Comparison of ENCODE assay signal across 8 cellular contexts in genomic region chr2:28895189-28895893, GRCh38. TPM values are rescaled to one million over a fixed set of nuclear protein-coding genes. Genes with fewer than 3 reads are reported as not detected.
DNase-seq lines count a peak whose midpoint lies in the region; ATAC-seq and TF ChIP-seq lines count a peak whose summit lies in the region.

No MANE protein-coding gene starts in this region.

- POLR2A ChIA-PET in naive thymus-derived CD8-positive, alpha-beta T cell (lab: Charles Lee) = interaction anchor here (0.7 to 5.0 kb wide), 4 partner anchors 25 to 144 kb away, joined by 3 to 94 read pairs (median 4); partner anchors contain the start of genes PPP1CB and TRMT61B

- no peaks in the 10 kb centered on the region for H3K36me3 ChIP-seq in thoracic aorta

- peaks cover 4 to 5% of the 10 kb centered on the region in 2 donors for H3K36me3 Mint-ChIP-seq in activated T-cell treated with anti-CD3 and anti-CD28 coated beads, Interleukin-2, amount 50 U/mL, for 72 hours (ENCODE audit: insufficient read depth in 2 of 2)
- peaks cover 0 to 2% (median 0%) of the 10 kb centered on the region in 3 donors for H3K36me3 Mint-ChIP-seq in naive thymus-derived CD8-positive, alpha-beta T cell

- no peaks in the 10 kb centered on the region for H3K9me3 ChIP-seq in thoracic aorta

- DNase-seq in GM12865 (ENCODE audit: low read depth) = peak; percentile 74
- DNase-seq in NCI-H69 (lab: John Stamatoyannopoulos, UW) = peak; percentile 40
- DNase-seq in activated T-cell treated with anti-CD3 and anti-CD28 coated beads, Interleukin-2, amount 50 U/mL, for 72 hours = peak; percentile 43 to 48
- peak; percentile 53 for DNase-seq in fibroblast of mammary gland (ENCODE audit: low read depth)
- peak in 7 of 10 donors; percentile 1 to 62 (median 22) for DNase-seq in naive thymus-derived CD8-positive, alpha-beta T cell
- peak; percentile 5 for DNase-seq in thoracic aorta (ENCODE audit: low spot score)
- DNase-seq in T-helper 9 cell = no peak

- H3K4me1 Mint-ChIP-seq in activated T-cell treated with anti-CD3 and anti-CD28 coated beads, Interleukin-2, amount 50 U/mL, for 72 hours (ENCODE audit: low read depth) = peaks cover 50% of the 10 kb centered on the region
- H3K4me1 Mint-ChIP-seq in naive thymus-derived CD8-positive, alpha-beta T cell = peaks cover 20 to 52% (median 47%) of the 10 kb centered on the region in 4 donors

- peaks cover 12 to 32% of the 10 kb centered on the region in 2 donors for H3K4me1 ChIP-seq in thoracic aorta (ENCODE audit: control insufficient read depth in 1 of 2, low read depth in 2 of 2)

- TF ChIP-seq CTCF in GM12865 (IDR thresholded peaks at IDR 0.05; ENCODE audit: insufficient read depth, low read depth, low read length, missing control alignments) = no peak
- no peak for TF ChIP-seq CTCF in fibroblast of mammary gland (conservative IDR thresholded peaks at IDR 0.05; ENCODE audit: control insufficient read depth, insufficient read depth, low read depth, low read length)
- no peak for TF ChIP-seq CTCF in thoracic aorta (IDR thresholded peaks at IDR 0.05)

- H3K4me3 Mint-ChIP-seq in activated T-cell treated with anti-CD3 and anti-CD28 coated beads, Interleukin-2, amount 50 U/mL, for 72 hours = peak overlapping the region; percentile 99
- peak overlapping the region; percentile 91 to 99 (median 98) for H3K4me3 Mint-ChIP-seq in naive thymus-derived CD8-positive, alpha-beta T cell

- no peaks in the 10 kb centered on the region for H3K27me3 ChIP-seq in thoracic aorta (replicated peaks; ENCODE audit: insufficient read depth)

- H3K4me3 ChIP-seq in GM12865 (ENCODE audit: low read depth, low read length) (peak overlapping the region; percentile 84), fibroblast of mammary gland (ENCODE audit: control insufficient read depth, low read depth, low read length) (peak overlapping the region; percentile 91), thoracic aorta (peak overlapping the region; percentile 97)

- no peaks in the 10 kb centered on the region for H3K9me3 Mint-ChIP-seq in activated T-cell treated with anti-CD3 and anti-CD28 coated beads, Interleukin-2, amount 50 U/mL, for 72 hours
- H3K9me3 Mint-ChIP-seq in naive thymus-derived CD8-positive, alpha-beta T cell = no peaks in the 10 kb centered on the region

- ATAC-seq in HG02642 (IDR thresholded peaks at IDR 0.05; ENCODE audit: poor library complexity, unreplicated experiment) (peak; percentile 30), thoracic aorta (ENCODE audit: insufficient number of reproducible peaks, low FRiP score, low read depth) (peak; percentile 15)
- peak; percentile 36 to 47 for ATAC-seq in activated T-cell treated with anti-CD3 and anti-CD28 coated beads, Interleukin-2, amount 50 U/mL, for 72 hours (replicated peaks in 1 of 2)
- peak in 1 of 2 donors; percentile 9 for ATAC-seq in naive thymus-derived CD8-positive, alpha-beta T cell

- H3K27ac Mint-ChIP-seq in activated T-cell treated with anti-CD3 and anti-CD28 coated beads, Interleukin-2, amount 50 U/mL, for 72 hours = peak overlapping the region; percentile 99
- H3K27ac Mint-ChIP-seq in naive thymus-derived CD8-positive, alpha-beta T cell = peak overlapping the region; percentile 88 to 97 (median 93)

- H3K27ac ChIP-seq in thoracic aorta = peak overlapping the region; percentile 55 to 81

- H3K27me3 Mint-ChIP-seq in activated T-cell treated with anti-CD3 and anti-CD28 coated beads, Interleukin-2, amount 50 U/mL, for 72 hours (ENCODE audit: low read depth) = no peaks in the 10 kb centered on the region
- no peaks in the 10 kb centered on the region for H3K27me3 Mint-ChIP-seq in naive thymus-derived CD8-positive, alpha-beta T cell

RNA-seq across cellular contexts. Expression of gene WDR43, which starts 0.9 kb away (rescaled TPM):
- 100 to 1,000 TPM in 1 of 2 donors, 10 to 100 TPM in 1; 75.0 to 110 TPM for total RNA-seq in activated T-cell treated with anti-CD3 and anti-CD28 coated beads, Interleukin-2, amount 50 U/mL, for 72 hours
- total RNA-seq in naive thymus-derived CD8-positive, alpha-beta T cell = 10 to 100 TPM; 70.4 to 73.2 TPM
- polyA plus RNA-seq in naive thymus-derived CD8-positive, alpha-beta T cell = 10 to 100 TPM; 35.1 to 44.8 (median 37.6) TPM
- 10 to 100 TPM; 19.8 to 76.4 TPM for total RNA-seq in thoracic aorta

RNA-seq across cellular contexts. Expression of gene TRMT61B, which starts 25.2 kb away (rescaled TPM):
- 10 to 100 TPM; 18.5 to 20.5 TPM for total RNA-seq in activated T-cell treated with anti-CD3 and anti-CD28 coated beads, Interleukin-2, amount 50 U/mL, for 72 hours
- total RNA-seq in naive thymus-derived CD8-positive, alpha-beta T cell = 10 to 100 TPM; 22.8 to 24.3 TPM
- 10 to 100 TPM; 17.0 to 21.5 (median 19.5) TPM for polyA plus RNA-seq in naive thymus-derived CD8-positive, alpha-beta T cell
- 10 to 100 TPM in 1 of 2 donors, 1 to 10 TPM in 1; 6.0 to 13.6 TPM for total RNA-seq in thoracic aorta
